In the genomic region with DNA sequence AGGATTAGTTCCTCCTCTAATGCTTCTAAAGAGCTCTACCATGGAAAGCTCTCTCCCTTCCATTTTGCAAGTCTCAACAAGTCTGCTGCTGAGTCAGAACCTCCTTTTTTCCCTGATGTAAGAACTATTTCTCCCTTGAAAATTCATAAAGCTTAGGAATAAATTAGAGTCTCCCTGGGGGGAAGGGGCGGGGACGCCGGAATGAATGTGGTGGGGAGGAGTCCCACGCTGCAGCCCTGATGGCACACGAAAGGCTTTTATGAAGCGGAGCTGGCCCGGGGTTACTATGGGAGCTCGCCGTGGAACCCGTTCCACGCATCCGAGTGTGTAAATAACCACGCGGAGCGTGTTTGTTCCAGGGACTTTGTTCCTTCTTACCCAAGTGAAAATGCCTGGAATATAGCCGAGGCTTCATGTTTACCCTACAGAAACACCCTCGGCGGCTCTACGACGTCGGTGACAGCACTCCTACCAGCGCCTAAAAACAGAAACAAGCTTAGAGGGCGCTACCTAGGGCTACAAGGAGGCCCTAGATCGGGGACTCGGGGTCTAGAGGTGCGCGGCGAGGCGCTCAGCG, we compare ENCODE assay signal across 8 cellular contexts. TPM values are rescaled to one million over a fixed set of nuclear protein-coding genes. Genes with fewer than 3 reads are reported as not detected.
DNase-seq lines count a peak whose midpoint lies in the region; ATAC-seq, FAIRE-seq and TF ChIP-seq lines count a peak whose summit lies in the region.

No MANE protein-coding gene starts in this region.

- TF ChIP-seq EP300 in HepG2 (IDR thresholded peaks at IDR 0.05; ENCODE audit: low read depth in 2 of 2, low read length in 2 of 2) (no peak), HepG2 (CRISPR knock-in tag; IDR thresholded peaks at IDR 0.05; ENCODE audit: borderline replicate concordance) (no peak)

- POLR2A ChIA-PET in HepG2 (lab: Yijun Ruan, JAX) = interaction anchor here (1.0 kb wide), 1 partner anchor 11 kb away, joined by 3 read pairs; no protein-coding TSS in a partner anchor

- TF ChIP-seq RAD21 in HepG2 (CRISPR knock-in tag; IDR thresholded peaks at IDR 0.05) = peak; percentile 7; the same call in 1 of the 2 replicates

- intact Hi-C loops in HepG2 (cut with micrococcal nuclease; ENCODE audit: unreplicated experiment) = loop anchor here (5.0 to 10.0 kb wide), 6 partner anchors 129 to 1377 kb away; partner anchors contain the start of genes BOD1L1, FAM200B and FBXL5

- H4K20me1 ChIP-seq in HepG2 (ENCODE audit: insufficient read depth, low read length) = no peaks in the 10 kb centered on the region

- H3K4me2 ChIP-seq in HepG2 (ENCODE audit: low read depth, low read length) = peak overlapping the region; percentile 89

- peak overlapping the region; percentile 72 for H3K9ac ChIP-seq in HepG2 (ENCODE audit: insufficient read depth, low read depth, low read length)

- CTCF ChIA-PET in HepG2 (lab: Yijun Ruan, JAX; ENCODE audit: low intra/inter-chr PET ratio, low total read pairs) = no interaction called here

- H2AFZ ChIP-seq in HepG2 (ENCODE audit: low read length) = peak overlapping the region; percentile 83

- H3K27me3 ChIP-seq in HepG2 (ENCODE audit: control insufficient read depth in 1 of 2, insufficient read depth in 2 of 2, low read length in 2 of 2) = no peaks in the 10 kb centered on the region; a peak in 1 of 5 replicates

- no peak for TF ChIP-seq POLR2A in HepG2 (IDR thresholded peaks at IDR 0.05; ENCODE audit: insufficient read depth in 1 of 2, low read depth in 2 of 2, low read length in 2 of 2)

- peaks cover 16% of the 10 kb centered on the region for H3K79me2 ChIP-seq in HepG2 (ENCODE audit: insufficient read depth, low read length)

- TF ChIP-seq CTCF in HepG2 (CRISPR knock-in tag; IDR thresholded peaks at IDR 0.05) = peak; percentile 4; the same call in 1 of the 2 replicates

- H3K4me1 ChIP-seq in HepG2 (ENCODE audit: insufficient read depth, low read length) = peaks cover 9% of the 10 kb centered on the region

- H3K36me3 ChIP-seq in HepG2 (replicated peaks in 1 of 2; ENCODE audit: control insufficient read depth in 1 of 2, insufficient read depth in 2 of 2, low read length in 2 of 2) = no peaks in the 10 kb centered on the region

- no peak for FAIRE-seq in HepG2 (lab: Jason Lieb, UNC)

- ATAC-seq in HG02759 (IDR thresholded peaks at IDR 0.05; ENCODE audit: unreplicated experiment) (peak; percentile 24), HepG2 (peak; percentile 18)

- no TSS peak for BruUV-seq in HepG2 (replicated peaks; lab: Mats Ljungman, UMichigan)

- peak overlapping the region; percentile 97 for H3K27ac ChIP-seq in HepG2 (ENCODE audit: extremely low read length, insufficient read depth, low read length)

- in situ Hi-C loops in HepG2 (cut with HindIII; ENCODE audit: extremely low pct_ligation_motif_present, low pct_unique_long_range_greater_than_20kb) = loop anchor here (10.0 to 25.0 kb wide), 3 partner anchors 143 to 1364 kb away; partner anchors contain the start of genes BOD1L1 and FBXL5

- peak overlapping the region; percentile 81 to 97 (median 97) for H3K4me3 ChIP-seq in HepG2 (replicated peaks in 1 of 3; ENCODE audit: insufficient read depth in 1 of 3, low read depth in 2 of 3, low read length in 3 of 3)

- DNase-seq in NCI-H82 (lab: John Stamatoyannopoulos, UW) (peak; percentile 61), NCI-H82 treated with DMSO at 0.1 percent for 48 hours (lab: John Stamatoyannopoulos, UW; ENCODE audit: unreplicated experiment) (no peak), NCI-H1105 (lab: John Stamatoyannopoulos, UW) (peak; percentile 58), dermis blood vessel endothelial cell (peak; percentile 80), HepG2 (ENCODE audit: low spot score) (peak; percentile 17)
- DNase-seq in activated CD4-positive, alpha-beta T cell treated with anti-CD3 and anti-CD28 coated beads for 4 hours = peak; percentile 24 to 47
- DNase-seq in stimulated activated CD4-positive, alpha-beta T cell treated with anti-CD3 and anti-CD28 coated beads, Interleukin-2, amount 100 ng/mL, for 48 hours = peak; percentile 26 to 29

- 1% methylated on average over 14 of the region's 30 CpGs for WGBS in HepG2 (ENCODE audit: low lambda C conversion rate)

- H3K9me3 ChIP-seq in HepG2 (ENCODE audit: low read length) = no peaks in the 10 kb centered on the region

TF ChIP-seq in HepG2, 621 proteins besides CTCF, POLR2A, EP300 and RAD21 (continues in another document):
- TF ChIP-seq CREB1 (IDR thresholded peaks at IDR 0.05) (no peak), CREB1 (CRISPR knock-in tag; IDR thresholded peaks at IDR 0.05) (no peak), KMT2A (CRISPR knock-in tag; IDR thresholded peaks at IDR 0.05) (0 out of 2 replicates have a peak, but pooled peaks have one; percentile 19), ZNF20 (CRISPR knock-in tag; IDR thresholded peaks at IDR 0.05) (no peak), MAFF (IDR thresholded peaks at IDR 0.05; ENCODE audit: low read depth, low read length) (0 out of 2 replicates have a peak, but pooled peaks have one; percentile 3), HMG20B (CRISPR knock-in tag; conservative IDR thresholded peaks at IDR 0.05) (no peak), ZNF142 (CRISPR knock-in tag; IDR thresholded peaks at IDR 0.05) (0 out of 2 replicates have a peak, but pooled peaks have one; percentile 8), SRY (CRISPR knock-in tag; IDR thresholded peaks at IDR 0.05) (no peak)

RNA-seq across cellular contexts. Expression of gene CPEB2, which starts 0.9 kb away (rescaled TPM):
- total RNA-seq in dermis blood vessel endothelial cell = 12.4 and 14.9 TPM in 2 replicates
- 2.5 and 3.7 TPM in 2 replicates for total RNA-seq in HepG2 (2016; rRNA removed; fragmentation: Illumina TruSeq; extraction: Trizol)
- total RNA-seq in HepG2 (2016; cell fraction: cytosol; rRNA removed; fragmentation: Illumina TruSeq; extraction: Trizol; ENCODE audit: low read depth) = 0.71 and 0.79 TPM in 2 replicates
- 1.9 and 3.2 TPM in 2 replicates for total RNA-seq in HepG2 (2016; cell fraction: insoluble cytoplasmic fraction; rRNA removed; fragmentation: Illumina TruSeq; extraction: Trizol)
- 1.7 and 3.0 TPM in 2 replicates for total RNA-seq in HepG2 (2016; cell fraction: membrane; rRNA removed; fragmentation: Illumina TruSeq; extraction: Trizol)
- total RNA-seq in HepG2 (2016; cell fraction: nucleus; rRNA removed; fragmentation: Illumina TruSeq; extraction: Trizol) = 6.3 and 8.0 TPM in 2 replicates
- 1.7 and 2.0 TPM in 2 replicates for polyA plus RNA-seq in HepG2 (2011; rRNA removed)
- polyA plus RNA-seq in HepG2 (2011; cell fraction: cytosol; rRNA removed) = 0.62 and 1.2 TPM in 2 replicates
- 2.9 and 3.1 TPM in 2 replicates for polyA plus RNA-seq in HepG2 (2011; cell fraction: nucleus; rRNA removed)
- 2.4 and 3.2 TPM in 2 replicates for polyA plus RNA-seq in HepG2 (2012)
- polyA plus RNA-seq in HepG2 (2016; cell fraction: cytosol; fragmentation: Illumina TruSeq; extraction: Trizol; ENCODE audit: low read depth) = 0.11 and 0.24 TPM in 2 replicates
- 3.4 and 3.9 TPM in 2 replicates for polyA plus RNA-seq in HepG2 (2016; cell fraction: insoluble cytoplasmic fraction; fragmentation: Illumina TruSeq; extraction: Trizol; ENCODE audit: low read depth)
- polyA plus RNA-seq in HepG2 (2016; cell fraction: membrane; fragmentation: Illumina TruSeq; extraction: Trizol; ENCODE audit: low read depth) = 0.50 and 0.65 TPM in 2 replicates
- 5.9 and 6.9 TPM in 2 replicates for polyA plus RNA-seq in HepG2 (2016; cell fraction: nucleus; fragmentation: Illumina TruSeq; extraction: Trizol; ENCODE audit: insufficient read depth, low read depth)
- polyA minus RNA-seq in HepG2 (2011; rRNA and poly(A)+ RNA removed; ENCODE audit: low replicate concordance) = 1.7 and 3.5 TPM in 2 replicates
- polyA minus RNA-seq in HepG2 (2011; cell fraction: cytosol; rRNA and poly(A)+ RNA removed) = 2.7 and 6.6 TPM in 2 replicates
- polyA minus RNA-seq in HepG2 (2011; cell fraction: nucleus; rRNA and poly(A)+ RNA removed) = 9.8 and 12.8 TPM in 2 replicates
